8 cellular contexts compared by ENCODE assay signal in genomic region chr16:46689492-46690280, GRCh38. TPM values are rescaled to one million over a fixed set of nuclear protein-coding genes. Genes with fewer than 3 reads are reported as not detected.
DNase-seq lines count a peak whose midpoint lies in the region; ATAC-seq and TF ChIP-seq lines count a peak whose summit lies in the region.

ORC6 (plus strand) TSS chr16:46689659; CDS start chr16:46689706, 47 bp downstream.

- H3K27ac ChIP-seq in endodermal cell (ENCODE audit: low read depth, low read length) = peak within 1 kb of the TSS; percentile 96

- H3K9me3 ChIP-seq in Caco-2 = no peaks in the 10 kb centered on the region
- no peaks in the 10 kb centered on the region for H3K9me3 ChIP-seq in endodermal cell (ENCODE audit: control insufficient read depth, low read length)

- no peaks in the 10 kb centered on the region for H3K9me3 Mint-ChIP-seq in Caco-2 (ENCODE audit: unreplicated experiment)
- no peaks in the 10 kb centered on the region for H3K9me3 Mint-ChIP-seq in endodermal cell

- no peak within 1 kb of the TSS for H3K4me3 Mint-ChIP-seq in Caco-2 (ENCODE audit: unreplicated experiment)
- H3K4me3 Mint-ChIP-seq in endodermal cell = no peak within 1 kb of the TSS

- WGBS in endodermal cell (ENCODE audit: insufficient coverage in 1 of 2, insufficient read length in 1 of 2), 2 experiments = 0% methylated on average over 34 to 73 of the region's 73 CpGs

- H3K9ac ChIP-seq in endodermal cell (ENCODE audit: extremely low read depth, low read length, poor library complexity, severe bottlenecking) = peak within 1 kb of the TSS; percentile 89

- H3K4me1 ChIP-seq in Caco-2 (peaks cover 40% of the 10 kb centered on the region), endodermal cell (ENCODE audit: control insufficient read depth, insufficient read depth, low read length) (peaks cover 10% of the 10 kb centered on the region)

- CTCF ChIA-PET in Caco-2 (lab: Charles Lee) = interaction anchor here (0.6 to 1.6 kb wide), 5 partner anchors 16 to 187 kb away, joined by 3 to 10 read pairs (median 5); no protein-coding TSS in a partner anchor

- H3K36me3 Mint-ChIP-seq in Caco-2 (ENCODE audit: insufficient read depth, unreplicated experiment) (peaks cover 30% of the 10 kb centered on the region), endodermal cell (ENCODE audit: low read depth) (peaks cover 30% of the 10 kb centered on the region)

- H3K4me3 ChIP-seq in Caco-2 (ENCODE audit: low read depth, low read length) (peak within 1 kb of the TSS; percentile 71), endodermal cell (ENCODE audit: low read length) (peak within 1 kb of the TSS; percentile 99)

- TF ChIP-seq CTCF in Caco-2 (IDR thresholded peaks at IDR 0.05; ENCODE audit: insufficient read depth in 1 of 2, low read depth in 1 of 2, low read length in 1 of 2, severe bottlenecking in 1 of 2, unreplicated experiment in 1 of 2) = peak; percentile 33 to 55
- TF ChIP-seq CTCF in endodermal cell (conservative IDR thresholded peaks at IDR 0.05) = peak; percentile 76

- H3K4me1 Mint-ChIP-seq in Caco-2 (ENCODE audit: low read depth, unreplicated experiment) = peaks cover 25% of the 10 kb centered on the region
- peaks cover 27% of the 10 kb centered on the region for H3K4me1 Mint-ChIP-seq in endodermal cell

- ATAC-seq in GM19468 (IDR thresholded peaks at IDR 0.05; ENCODE audit: extremely low read depth, unreplicated experiment) = peak; percentile 57

- intact Hi-C loops in Caco-2 (cut with micrococcal nuclease; ENCODE audit: unreplicated experiment) = loop anchor here (1.0 to 5.0 kb wide), 4 partner anchors 16 to 113 kb away; partner anchors contain the start of gene MYLK3

- no peaks in the 10 kb centered on the region for H3K27me3 Mint-ChIP-seq in Caco-2 (ENCODE audit: insufficient read depth, unreplicated experiment)
- no peaks in the 10 kb centered on the region for H3K27me3 Mint-ChIP-seq in endodermal cell (ENCODE audit: insufficient read depth)

- no TSS peak for BruUV-seq in Caco-2 (replicated peaks; lab: Mats Ljungman, UMichigan)

- H3K36me3 ChIP-seq in Caco-2 (ENCODE audit: control insufficient read depth, insufficient read depth, low read length) (no peaks in the 10 kb centered on the region), endodermal cell (ENCODE audit: control insufficient read depth, insufficient read depth, low read length) (peaks cover 28% of the 10 kb centered on the region)

- POLR2A ChIA-PET in Caco-2 (lab: Charles Lee) = interaction anchor here (0.6 to 1.7 kb wide), 5 partner anchors 57 to 187 kb away, joined by 3 to 8 read pairs (median 4); no protein-coding TSS in a partner anchor

- no peak within 1 kb of the TSS for H3K27ac Mint-ChIP-seq in Caco-2 (ENCODE audit: unreplicated experiment)
- H3K27ac Mint-ChIP-seq in endodermal cell = no peak within 1 kb of the TSS

- DNase-seq in Caco-2 = peak; percentile 97
- DNase-seq in HS-27A (ENCODE audit: low read depth) = peak; percentile 97
- peak; percentile 94 to 97 for DNase-seq in NOMO-1 (lab: John Stamatoyannopoulos, UW; ENCODE audit: unreplicated experiment in 2 of 2)
- DNase-seq in activated CD8-positive, alpha-beta memory T cell treated with anti-CD3 and anti-CD28 coated beads for 4 hours (ENCODE audit: low read depth in 2 of 2) = peak; percentile 92 to 95
- peak; percentile 98 for DNase-seq in endodermal cell
- DNase-seq in mesenteric fat pad (ENCODE audit: low spot score) = peak; percentile 99
- DNase-seq in stimulated activated CD8-positive, alpha-beta memory T cell treated with anti-CD3 and anti-CD28 coated beads, Interleukin-15, amount 100 ng/mL, for 1 hour (ENCODE audit: low read depth) = peak; percentile 94

- H3K27me3 ChIP-seq in Caco-2 (replicated peaks; ENCODE audit: control insufficient read depth, insufficient read depth, low read length) = no peaks in the 10 kb centered on the region
- H3K27me3 ChIP-seq in endodermal cell (ENCODE audit: control insufficient read depth, insufficient read depth, low read length, poor library complexity, severe bottlenecking) = no peaks in the 10 kb centered on the region

RNA-seq across cellular contexts. Expression of gene ORC6, which starts in this region (rescaled TPM):
- total RNA-seq in Caco-2 (2022) = 55.2 and 56.3 TPM in 2 replicates
- total RNA-seq in endodermal cell = 100 to 1,000 TPM in 1 of 2 donors, 10 to 100 TPM in 1; 94.9 to 128 TPM
- polyA plus RNA-seq in endodermal cell (2013, experiment 1 of 2) = 70.7 TPM
- 64.0 TPM for polyA plus RNA-seq in endodermal cell (2013, experiment 2 of 2)
- 1.1 TPM for total RNA-seq in mesenteric fat pad

Comparison
In these comparisons a context has a peak if more than half of its experiments do, and no peak if none do; other contexts are left out.
1. Peak in every context shown above with its lines: DNase-seq, ATAC-seq, H3K4me3 ChIP-seq and H3K27ac ChIP-seq.
2. RNA of gene ORC6 (total RNA-seq): 94.9 to 128 TPM in endodermal cell and 55.2 to 56.3 TPM in Caco-2; 1.1 TPM in mesenteric fat pad (single experiment); every median in the first group is over 10 times any median in the second.